In genomic region chr9:81754245-81754644, GRCh38 we compare ENCODE assay signal across 21 cellular contexts.
"Had no signal": no experiment of that assay in that cellular context is flagged by ENCODE, and none has a peak within 500 bp of the region (broad histone marks: within the 10 kb centered on the region; RNA-seq: fewer than 3 reads in every experiment).

No MANE protein-coding gene starts in this region.

- H3K4me3 Mint-ChIP-seq: activated naive CD8-positive, alpha-beta T cell; brain; central memory CD8-positive, alpha-beta T cell; immature natural killer cell; naive thymus-derived CD4-positive, alpha-beta T cell; T-helper 17 cell had no signal

- H3K36me3 Mint-ChIP-seq: activated naive CD8-positive, alpha-beta T cell; brain; immature natural killer cell; naive thymus-derived CD4-positive, alpha-beta T cell had no signal

- H3K4me3 ChIP-seq: coronary artery, gastroesophageal sphincter, pancreas, sigmoid colon, spleen, thyroid gland had no signal

- H3K27ac ChIP-seq: gastroesophageal sphincter, pancreas, sigmoid colon, spleen, thyroid gland, VCaP had no signal

- H3K4me1 Mint-ChIP-seq: central memory CD8-positive, alpha-beta T cell; immature natural killer cell; naive thymus-derived CD4-positive, alpha-beta T cell; T-helper 17 cell had no signal

- H3K27me3 Mint-ChIP-seq: activated naive CD8-positive, alpha-beta T cell; central memory CD8-positive, alpha-beta T cell; naive thymus-derived CD4-positive, alpha-beta T cell; T-helper 17 cell had no signal

- H3K27me3 ChIP-seq: gastroesophageal sphincter, pancreas, sigmoid colon, thyroid gland had no signal

- H3K4me1 ChIP-seq: gastroesophageal sphincter, pancreas, sigmoid colon, spleen, thyroid gland had no signal

- H3K9me3 Mint-ChIP-seq: immature natural killer cell had no signal

- DNase-seq: activated CD4-positive, alpha-beta T cell treated with anti-CD3 and anti-CD28 coated beads for 1 hour; activated CD4-positive, alpha-beta T cell treated with anti-CD3 and anti-CD28 coated beads, Interleukin-2, amount 50 U/mL, for 4 hours; activated T-cell treated with anti-CD3 and anti-CD28 coated beads for 4 hours; immature natural killer cell; left cardiac atrium; mesendoderm; naive thymus-derived CD4-positive, alpha-beta T cell; pancreas; sigmoid colon; spleen; stimulated activated CD8-positive, alpha-beta memory T cell treated with anti-CD3 and anti-CD28 coated beads, Interleukin-4, amount 100 ng/mL, for 48 hours; stimulated activated naive CD4-positive, alpha-beta T cell; T-helper 17 cell; thyroid gland had no signal

- ATAC-seq: esophagus mucosa; gastroesophageal sphincter; left cardiac atrium; naive thymus-derived CD4-positive, alpha-beta T cell; pancreas; T-helper 17 cell had no signal

- H3K27ac Mint-ChIP-seq: activated naive CD8-positive, alpha-beta T cell; immature natural killer cell; naive thymus-derived CD4-positive, alpha-beta T cell; T-helper 17 cell had no signal

- H3K36me3 ChIP-seq: gastroesophageal sphincter, pancreas, sigmoid colon, spleen, thyroid gland had no signal

- H3K9me3 ChIP-seq: gastroesophageal sphincter, pancreas, sigmoid colon, spleen, thyroid gland had no signal
